35 cellular contexts compared by ENCODE assay signal in the genomic region with DNA sequence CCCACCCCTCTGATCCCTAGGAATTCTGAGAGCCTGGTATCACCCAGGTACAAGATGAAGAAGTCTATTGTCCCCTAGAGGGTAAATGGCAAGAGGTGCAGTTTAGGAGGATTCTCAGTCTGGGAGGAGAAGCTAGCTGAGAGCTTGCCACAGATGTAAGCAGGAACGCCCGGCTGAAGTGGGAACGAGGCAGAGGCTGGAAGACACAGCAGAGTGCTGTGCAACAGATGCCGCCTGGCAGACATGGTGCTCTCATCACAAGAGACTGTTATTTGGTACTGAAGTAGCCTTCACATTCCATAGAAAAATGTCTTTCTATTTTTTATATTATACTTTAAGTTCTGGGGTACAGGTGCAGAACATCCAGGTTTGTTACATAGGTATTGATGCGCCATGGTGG. TPM values are rescaled to one million over a fixed set of nuclear protein-coding genes. Genes with fewer than 3 reads are reported as not detected.
"Had no signal": no experiment of that assay in that cellular context is flagged by ENCODE, and none has a peak within 500 bp of the region (broad histone marks: within the 10 kb centered on the region; RNA-seq: fewer than 3 reads in every experiment).

No MANE protein-coding gene starts in this region.

- H3K4me1 Mint-ChIP-seq: T-cell had no signal

- DNase-seq: activated B cell treated with CpG ODN at 0.5 μM for 24 hours; activated CD4-positive, alpha-beta T cell treated with anti-CD3 and anti-CD28 coated beads for 48 hours; activated CD4-positive, CD25-positive, alpha-beta regulatory T cell treated with anti-CD3 and anti-CD28 coated beads, Interleukin-2, amount 50 U/mL, for 72 hours; activated CD8-positive, alpha-beta memory T cell treated with anti-CD3 and anti-CD28 coated beads, Interleukin-2, amount 50 U/mL, for 4 hours; activated gamma-delta T cell treated with Interleukin-2 at 50 U/mL for 16 hours; activated naive CD4-positive, alpha-beta T cell treated with anti-CD3 and anti-CD28 coated beads for 36 hours; activated T-cell treated with anti-CD3 and anti-CD28 coated beads for 4 hours; activated T-cell treated with anti-CD3 and anti-CD28 coated beads, Interleukin-2, amount 50 U/mL, for 4 hours; adrenal gland; body of pancreas; MM.1S; MV-4-11; NCI-H1092; NCI-H1436 treated with DMSO at 0.1 percent for 48 hours; NCI-H1694 treated with DMSO at 0.1 percent for 48 hours; NCI-H2029; NCI-H226; NCI-H446 treated with DMSO at 0.1 percent for 48 hours; NCI-H524; RPMI8226; SHP77 treated with DMSO at 0.1 percent for 48 hours; T-cell; T-helper 17 cell; T-helper 9 cell had no signal

- H3K27ac ChIP-seq: adrenal gland, body of pancreas, breast epithelium, KMS-11, SJSA1, VCaP had no signal

- H3K27ac Mint-ChIP-seq: activated B cell treated with CpG ODN at 0.5 μM for 24 hours; activated naive CD4-positive, alpha-beta T cell treated with anti-CD3 and anti-CD28 coated beads for 36 hours; activated naive CD4-positive, alpha-beta T cell treated with anti-CD3 and anti-CD28 coated beads, Interleukin-2, amount 50 U/mL, for 72 hours; activated T-helper 1 cell treated with anti-CD3 and anti-CD28 coated beads, Interleukin-12 subunit alpha, Interleukin-12 subunit beta, Interleukin-2, Interleukin-4 antibody, amounts not matched to agents 30 ng/mL and 10 ng/mL and 1 ng/mL, durations not matched to agents 14 hours and 24 hours and 36 hours; T-cell; T-helper 17 cell had no signal

- H3K36me3 Mint-ChIP-seq: activated naive CD4-positive, alpha-beta T cell treated with anti-CD3 and anti-CD28 coated beads, Interleukin-2, amount 50 U/mL, for 72 hours; T-cell had no signal

- H3K9me3 Mint-ChIP-seq: activated B cell treated with CpG ODN at 0.5 μM for 24 hours; activated naive CD4-positive, alpha-beta T cell treated with anti-CD3 and anti-CD28 coated beads for 36 hours; activated naive CD4-positive, alpha-beta T cell treated with anti-CD3 and anti-CD28 coated beads, Interleukin-2, amount 50 U/mL, for 72 hours; activated T-cell treated with anti-CD3 and anti-CD28 coated beads, Interleukin-2, amount 50 U/mL, for 4 hours; activated T-helper 1 cell treated with anti-CD3 and anti-CD28 coated beads, Interleukin-12 subunit alpha, Interleukin-12 subunit beta, Interleukin-2, Interleukin-4 antibody, amounts not matched to agents 30 ng/mL and 10 ng/mL and 1 ng/mL, durations not matched to agents 14 hours and 24 hours and 36 hours; T-cell had no signal

- H3K4me3 ChIP-seq: adrenal gland, body of pancreas, breast epithelium, Peyer's patch, SJSA1 had no signal

- H3K4me3 Mint-ChIP-seq: activated B cell treated with CpG ODN at 0.5 μM for 24 hours; activated naive CD4-positive, alpha-beta T cell treated with anti-CD3 and anti-CD28 coated beads for 36 hours; activated T-cell treated with anti-CD3 and anti-CD28 coated beads, Interleukin-2, amount 50 U/mL, for 4 hours; activated T-helper 1 cell treated with anti-CD3 and anti-CD28 coated beads, Interleukin-12 subunit alpha, Interleukin-12 subunit beta, Interleukin-2, Interleukin-4 antibody, amounts not matched to agents 30 ng/mL and 10 ng/mL and 1 ng/mL, durations not matched to agents 14 hours and 24 hours and 36 hours; T-cell; T-helper 17 cell had no signal

- H3K27me3 ChIP-seq: body of pancreas, breast epithelium, Peyer's patch, SJSA1 had no signal

- ATAC-seq: activated naive CD4-positive, alpha-beta T cell treated with anti-CD3 and anti-CD28 coated beads, Interleukin-2, amount 50 U/mL, for 72 hours; activated T-cell treated with anti-CD3 and anti-CD28 coated beads, Interleukin-2, amount 50 U/mL, for 4 hours; body of pancreas; SK-N-SH treated with all-trans-retinoic acid at 6 μM for 48 hours; T-cell; T-helper 17 cell had no signal

- H3K36me3 ChIP-seq: adrenal gland, breast epithelium, Peyer's patch, SJSA1 had no signal

- H3K9me3 ChIP-seq: adrenal gland, body of pancreas, breast epithelium, Peyer's patch, SJSA1 had no signal

- H3K9ac ChIP-seq: KMS-11 had no signal

- H3K4me1 ChIP-seq: body of pancreas, breast epithelium had no signal

RNA-seq across cellular contexts. Expression of gene KRT20, which starts 20.3 kb away (rescaled TPM):
- total RNA-seq: activated B cell treated with CpG ODN at 0.5 μM for 24 hours; activated naive CD4-positive, alpha-beta T cell treated with anti-CD3 and anti-CD28 coated beads for 36 hours; activated naive CD4-positive, alpha-beta T cell treated with anti-CD3 and anti-CD28 coated beads, Interleukin-2, amount 50 U/mL, for 72 hours; activated T-helper 1 cell treated with anti-CD3 and anti-CD28 coated beads, Interleukin-12 subunit alpha, Interleukin-12 subunit beta, Interleukin-2, Interleukin-4 antibody, amounts not matched to agents 30 ng/mL and 10 ng/mL and 1 ng/mL, durations not matched to agents 14 hours and 24 hours and 36 hours; astrocyte; body of pancreas; cardiac septum; LHCN-M2; SJSA1; T-helper 17 cell had no signal

RNA-seq across cellular contexts. Expression of gene KRT23, which starts 32.1 kb away (rescaled TPM):
- total RNA-seq: activated B cell treated with CpG ODN at 0.5 μM for 24 hours; activated naive CD4-positive, alpha-beta T cell treated with anti-CD3 and anti-CD28 coated beads for 36 hours; activated naive CD4-positive, alpha-beta T cell treated with anti-CD3 and anti-CD28 coated beads, Interleukin-2, amount 50 U/mL, for 72 hours; activated T-cell treated with anti-CD3 and anti-CD28 coated beads, Interleukin-2, amount 50 U/mL, for 4 hours; activated T-helper 1 cell treated with anti-CD3 and anti-CD28 coated beads, Interleukin-12 subunit alpha, Interleukin-12 subunit beta, Interleukin-2, Interleukin-4 antibody, amounts not matched to agents 30 ng/mL and 10 ng/mL and 1 ng/mL, durations not matched to agents 14 hours and 24 hours and 36 hours; adrenal gland; astrocyte; LHCN-M2; SJSA1; T-cell; T-helper 17 cell had no signal

RNA-seq across cellular contexts. Expression of gene KRT12, which starts 38.3 kb away (rescaled TPM):
- total RNA-seq: activated B cell treated with CpG ODN at 0.5 μM for 24 hours; activated naive CD4-positive, alpha-beta T cell treated with anti-CD3 and anti-CD28 coated beads for 36 hours; activated naive CD4-positive, alpha-beta T cell treated with anti-CD3 and anti-CD28 coated beads, Interleukin-2, amount 50 U/mL, for 72 hours; activated T-cell treated with anti-CD3 and anti-CD28 coated beads, Interleukin-2, amount 50 U/mL, for 4 hours; activated T-helper 1 cell treated with anti-CD3 and anti-CD28 coated beads, Interleukin-12 subunit alpha, Interleukin-12 subunit beta, Interleukin-2, Interleukin-4 antibody, amounts not matched to agents 30 ng/mL and 10 ng/mL and 1 ng/mL, durations not matched to agents 14 hours and 24 hours and 36 hours; adrenal gland; astrocyte; body of pancreas; breast epithelium; cardiac septum; LHCN-M2; SJSA1; T-helper 17 cell had no signal
